Comparison of ENCODE assay signal across 8 cellular contexts in the genomic region with DNA sequence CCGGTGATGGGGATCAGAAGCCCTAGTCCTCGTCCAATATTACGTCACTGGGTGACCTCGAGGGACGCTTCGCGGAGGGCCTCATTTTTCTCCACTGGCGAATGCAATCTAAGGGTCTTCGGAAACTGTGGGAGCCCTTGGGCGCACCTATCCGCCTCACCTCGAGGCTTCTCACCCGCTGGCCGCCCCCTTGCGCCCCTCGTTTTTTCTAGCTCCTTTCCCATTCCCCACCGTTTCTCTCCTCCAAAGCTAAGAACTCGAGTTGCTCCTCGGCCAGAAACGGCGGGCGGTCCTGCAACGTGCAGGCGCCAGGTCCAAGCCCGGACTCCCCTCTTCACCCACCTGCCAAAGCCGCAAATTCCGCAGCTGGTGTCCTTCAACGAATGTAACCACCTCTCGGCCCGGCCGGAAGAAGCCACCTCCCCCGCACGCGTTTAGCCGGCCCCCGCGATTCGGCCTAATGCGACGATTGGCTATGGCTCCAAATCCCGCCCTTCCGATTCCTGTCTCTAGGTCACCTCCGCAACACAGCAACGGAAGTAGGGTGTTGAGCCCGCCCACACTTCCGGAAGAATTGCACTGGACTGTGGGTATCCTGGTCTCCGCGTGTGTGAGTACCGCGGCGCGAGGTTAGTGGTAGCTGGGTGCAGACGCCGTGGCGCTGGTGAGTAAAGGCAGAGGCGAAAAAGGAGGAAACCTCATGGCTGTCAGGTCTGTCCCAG. TPM values are rescaled to one million over a fixed set of nuclear protein-coding genes. Genes with fewer than 3 reads are reported as not detected.
DNase-seq lines count a peak whose midpoint lies in the region; ATAC-seq and TF ChIP-seq lines count a peak whose summit lies in the region.

A gene with protein sequence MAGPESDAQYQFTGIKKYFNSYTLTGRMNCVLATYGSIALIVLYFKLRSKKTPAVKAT (minus strand): TSS at position 409 of the 722 bp plus-strand sequence. CDS start 4,018 bp downstream, outside the sequence.
A gene with protein sequence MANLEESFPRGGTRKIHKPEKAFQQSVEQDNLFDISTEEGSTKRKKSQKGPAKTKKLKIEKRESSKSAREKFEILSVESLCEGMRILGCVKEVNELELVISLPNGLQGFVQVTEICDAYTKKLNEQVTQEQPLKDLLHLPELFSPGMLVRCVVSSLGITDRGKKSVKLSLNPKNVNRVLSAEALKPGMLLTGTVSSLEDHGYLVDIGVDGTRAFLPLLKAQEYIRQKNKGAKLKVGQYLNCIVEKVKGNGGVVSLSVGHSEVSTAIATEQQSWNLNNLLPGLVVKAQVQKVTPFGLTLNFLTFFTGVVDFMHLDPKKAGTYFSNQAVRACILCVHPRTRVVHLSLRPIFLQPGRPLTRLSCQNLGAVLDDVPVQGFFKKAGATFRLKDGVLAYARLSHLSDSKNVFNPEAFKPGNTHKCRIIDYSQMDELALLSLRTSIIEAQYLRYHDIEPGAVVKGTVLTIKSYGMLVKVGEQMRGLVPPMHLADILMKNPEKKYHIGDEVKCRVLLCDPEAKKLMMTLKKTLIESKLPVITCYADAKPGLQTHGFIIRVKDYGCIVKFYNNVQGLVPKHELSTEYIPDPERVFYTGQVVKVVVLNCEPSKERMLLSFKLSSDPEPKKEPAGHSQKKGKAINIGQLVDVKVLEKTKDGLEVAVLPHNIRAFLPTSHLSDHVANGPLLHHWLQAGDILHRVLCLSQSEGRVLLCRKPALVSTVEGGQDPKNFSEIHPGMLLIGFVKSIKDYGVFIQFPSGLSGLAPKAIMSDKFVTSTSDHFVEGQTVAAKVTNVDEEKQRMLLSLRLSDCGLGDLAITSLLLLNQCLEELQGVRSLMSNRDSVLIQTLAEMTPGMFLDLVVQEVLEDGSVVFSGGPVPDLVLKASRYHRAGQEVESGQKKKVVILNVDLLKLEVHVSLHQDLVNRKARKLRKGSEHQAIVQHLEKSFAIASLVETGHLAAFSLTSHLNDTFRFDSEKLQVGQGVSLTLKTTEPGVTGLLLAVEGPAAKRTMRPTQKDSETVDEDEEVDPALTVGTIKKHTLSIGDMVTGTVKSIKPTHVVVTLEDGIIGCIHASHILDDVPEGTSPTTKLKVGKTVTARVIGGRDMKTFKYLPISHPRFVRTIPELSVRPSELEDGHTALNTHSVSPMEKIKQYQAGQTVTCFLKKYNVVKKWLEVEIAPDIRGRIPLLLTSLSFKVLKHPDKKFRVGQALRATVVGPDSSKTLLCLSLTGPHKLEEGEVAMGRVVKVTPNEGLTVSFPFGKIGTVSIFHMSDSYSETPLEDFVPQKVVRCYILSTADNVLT (N-terminal part only) (plus strand): TSS at position 560 of the 722 bp plus-strand sequence. CDS start 1,801 bp downstream, outside the sequence.

- H3K9me3 Mint-ChIP-seq in activated T-cell treated with anti-CD3 and anti-CD28 coated beads, Interleukin-2, amount 50 U/mL, for 24 hours: no peaks in the 10 kb centered on the region

- no peak for TF ChIP-seq CTCF in PC-9 (conservative IDR thresholded peaks at IDR 0.05)

- peak; percentile 91 for TF ChIP-seq POLR2A in erythroblast (IDR thresholded peaks at IDR 0.05; ENCODE audit: low read length)

- H3K4me3 Mint-ChIP-seq in activated T-cell treated with anti-CD3 and anti-CD28 coated beads, Interleukin-2, amount 50 U/mL, for 24 hours: peak within 1 kb of the TSS; percentile 99

- peaks cover 63% of the 10 kb centered on the region for H3K4me1 Mint-ChIP-seq in activated T-cell treated with anti-CD3 and anti-CD28 coated beads, Interleukin-2, amount 50 U/mL, for 24 hours (ENCODE audit: low read depth)

- CTCF ChIA-PET in PC-9 (lab: Charles Lee): no interaction called here

- peak within 1 kb of the TSS; percentile 97 for H3K4me3 ChIP-seq in Jurkat, Clone E6-1 (ENCODE audit: low read length)
- peak within 1 kb of the TSS; percentile 77 for H3K4me3 ChIP-seq in PC-9
- peak within 1 kb of the TSS; percentile 99 for H3K4me3 ChIP-seq in mucosa of stomach (ENCODE audit: low read length)

- H3K27ac Mint-ChIP-seq in activated T-cell treated with anti-CD3 and anti-CD28 coated beads, Interleukin-2, amount 50 U/mL, for 24 hours: peak within 1 kb of the TSS; percentile 96

- H3K4me1 ChIP-seq in PC-9 (replicated peaks; ENCODE audit: insufficient read depth) (peaks cover 30% of the 10 kb centered on the region), mucosa of stomach (ENCODE audit: control insufficient read depth, insufficient read depth, low read length) (peaks cover 13% of the 10 kb centered on the region)

- peak within 1 kb of the TSS; percentile 89 for H2AFZ ChIP-seq in PC-9

- peaks cover 96% of the 10 kb centered on the region for H3K36me3 Mint-ChIP-seq in activated T-cell treated with anti-CD3 and anti-CD28 coated beads, Interleukin-2, amount 50 U/mL, for 24 hours (ENCODE audit: low read depth)

- H3K9me2 ChIP-seq in PC-9 (ENCODE audit: insufficient read depth): no peaks in the 10 kb centered on the region

- H3K9me3 ChIP-seq in PC-9 (ENCODE audit: insufficient read depth, low read depth): no peaks in the 10 kb centered on the region
- H3K9me3 ChIP-seq in mucosa of stomach (ENCODE audit: control insufficient read depth, low read length): no peaks in the 10 kb centered on the region

- H3K4me2 ChIP-seq in PC-9: peak within 1 kb of the TSS; percentile 92

- H3K9ac ChIP-seq in mucosa of stomach (ENCODE audit: low read length): peak within 1 kb of the TSS; percentile 98

- POLR2A ChIA-PET in PC-9 (lab: Charles Lee; ENCODE audit: unreplicated experiment): interaction anchor here (0.6 kb wide), 1 partner anchor 631 kb away, joined by 3 read pairs; no protein-coding TSS in a partner anchor

- H3K27me3 ChIP-seq in PC-9 (ENCODE audit: insufficient read depth, low read depth): no peaks in the 10 kb centered on the region
- H3K27me3 ChIP-seq in mucosa of stomach (ENCODE audit: control insufficient read depth, insufficient read depth, low read length): no peaks in the 10 kb centered on the region

- peak; percentile 94 for DNase-seq in DMS153 treated with DMSO at 0.1 percent for 48 hours (lab: John Stamatoyannopoulos, UW; ENCODE audit: unreplicated experiment)
- peak; percentile 94 for DNase-seq in Jurkat, Clone E6-1 (ENCODE audit: low read depth, low spot score)
- DNase-seq in PC-9: peak; percentile 89 to 95
- DNase-seq in activated T-cell treated with anti-CD3 and anti-CD28 coated beads, Interleukin-2, amount 50 U/mL, for 24 hours: peak; percentile 94
- DNase-seq in erythroblast (lab: John Stamatoyannopoulos, UW): peak; percentile 98
- DNase-seq in stimulated activated CD8-positive, alpha-beta memory T cell treated with anti-CD3 and anti-CD28 coated beads, Interleukin-7, amount 100 ng/mL, for 24 hours (ENCODE audit: low read depth): peak; percentile 92

- H4K20me1 ChIP-seq in PC-9 (ENCODE audit: insufficient read depth): peaks cover 3% of the 10 kb centered on the region; the same call in 1 of the 2 replicates

- BruUV-seq in PC-9 (replicated peaks; lab: Mats Ljungman, UMichigan): TSS peak; percentile 69

- intact Hi-C loops in PC-9 (cut with micrococcal nuclease; ENCODE audit: unreplicated experiment): loop anchor here (5.0 kb wide), 1 partner anchor 479 kb away; a partner anchor contains a TSS

- peak within 1 kb of the TSS; percentile 45 for H3K27ac ChIP-seq in PC-9

- peaks cover 7% of the 10 kb centered on the region; the same call in 1 of the 2 replicates for H3K36me3 ChIP-seq in PC-9 (ENCODE audit: low read depth)
- H3K36me3 ChIP-seq in mucosa of stomach (ENCODE audit: control insufficient read depth, insufficient read depth, low read length): no peaks in the 10 kb centered on the region

- ATAC-seq in GM21576 (IDR thresholded peaks at IDR 0.05; ENCODE audit: unreplicated experiment): peak; percentile 99

- H3F3A ChIP-seq in PC-9 (ENCODE audit: insufficient read depth, low read depth): peaks cover 13% of the 10 kb centered on the region; the same call in 1 of the 2 replicates

- peaks cover 59% of the 10 kb centered on the region for H3K79me2 ChIP-seq in PC-9 (ENCODE audit: low read depth)

- H3K27me3 Mint-ChIP-seq in activated T-cell treated with anti-CD3 and anti-CD28 coated beads, Interleukin-2, amount 50 U/mL, for 24 hours: no peaks in the 10 kb centered on the region

RNA-seq across cellular contexts. Expression of the first gene that starts in this region (rescaled TPM):
- polyA plus RNA-seq in Jurkat, Clone E6-1 (2012; ENCODE audit: insufficient read depth, insufficient read length): 673 TPM
- total RNA-seq in PC-9 (2021): 198 and 230 TPM in 2 replicates

RNA-seq across cellular contexts. Expression of the second gene that starts in this region (rescaled TPM):
- 28.4 TPM for polyA plus RNA-seq in Jurkat, Clone E6-1 (2012; ENCODE audit: insufficient read depth, insufficient read length)
- total RNA-seq in PC-9 (2021): 20.4 and 20.5 TPM in 2 replicates

Comparison
In these comparisons a context has a peak if more than half of its experiments do, and no peak if none do; other contexts are left out.
1. Peak in every context shown above with its lines: DNase-seq, ATAC-seq, H3K4me3 ChIP-seq and H3K27ac ChIP-seq.